ENCODE assay signal across 12 cellular contexts in genomic region chr1:10962483-10962882, GRCh38. TPM values are rescaled to one million over a fixed set of nuclear protein-coding genes. Genes with fewer than 3 reads are reported as not detected.
DNase-seq lines count a peak whose midpoint lies in the region; TF ChIP-seq lines count a peak whose summit lies in the region.
"Had no signal": no experiment of that assay in that cellular context is flagged by ENCODE, and none has a peak within 500 bp of the region (broad histone marks: within the 10 kb centered on the region; RNA-seq: fewer than 3 reads in every experiment).

No MANE protein-coding gene starts in this region.

- DNase-seq in MCF 10A (ENCODE audit: unreplicated experiment) (peak; percentile 49), breast epithelium (ENCODE audit: low spot score in 2 of 2) (no peak), NCI-H2196 treated with DMSO at 0.1 percent for 48 hours (lab: John Stamatoyannopoulos, UW; ENCODE audit: unreplicated experiment) (peak; percentile 85), amniotic epithelial cell (ENCODE audit: low read depth) (peak; percentile 31), thyroid gland (peak; percentile 81 to 82), UCSD-AML1 (lab: John Stamatoyannopoulos, UW; ENCODE audit: unreplicated experiment) (no peak), HuH-7.5 (ENCODE audit: low spot score) (no peak), activated gamma-delta T cell treated with Interleukin-2 at 50 U/mL for 16 hours (no peak)
- DNase-seq: activated naive CD4-positive, alpha-beta T cell treated with anti-CD3 and anti-CD28 coated beads, Interleukin-2, amount 50 U/mL, for 16 hours; colonic mucosa had no signal

- no peaks in the 10 kb centered on the region for H3K4me1 ChIP-seq in breast epithelium
- H3K4me1 ChIP-seq in thyroid gland, result peaks cover 5 to 17% of the 10 kb centered on the region in 2 donors
- H3K4me1 ChIP-seq: colonic mucosa had no signal

- intact Hi-C loops in MCF 10A (cut with micrococcal nuclease), result no loop called here
- intact Hi-C loops in breast epithelium (cut with DNase I; ENCODE audit: low total_unique reads), result no loop called here
- intact Hi-C loops in thyroid gland (cut with DNase I), result no loop called here

- H3K9me3 Mint-ChIP-seq in MCF 10A (ENCODE audit: unreplicated experiment), result no peaks in the 10 kb centered on the region
- H3K9me3 Mint-ChIP-seq: T-helper 1 cell treated with Interleukin-12 subunit alpha and Interleukin-12 subunit beta and Interleukin-4 antibody, amounts not matched to agents 30 μg/mL and 1 μg/mL, for 36 hours had no signal

- POLR2A ChIA-PET in MCF 10A (lab: Yijun Ruan, JAX), result interaction anchor here (1.2 kb wide), 1 partner anchor 9 kb away, joined by 3 read pairs; no protein-coding TSS in a partner anchor

- H3K4me3 ChIP-seq in breast epithelium (no peak overlapping the region), thyroid gland (replicated peaks in 1 of 3) (no peak overlapping the region)
- H3K4me3 ChIP-seq: colonic mucosa, right atrium auricular region had no signal

- H3K27me3 Mint-ChIP-seq in MCF 10A (ENCODE audit: insufficient read depth, unreplicated experiment), result no peaks in the 10 kb centered on the region

- TF ChIP-seq CTCF in MCF 10A (IDR thresholded peaks at IDR 0.05; ENCODE audit: unreplicated experiment) (no peak), breast epithelium (IDR thresholded peaks at IDR 0.05) (no peak), thyroid gland (IDR thresholded peaks at IDR 0.05) (no peak)

- CTCF ChIA-PET in MCF 10A (lab: Yijun Ruan, JAX), result interaction anchor here (0.7 to 1.6 kb wide), 2 partner anchors 211 to 468 kb away, joined by 3 to 4 read pairs; no protein-coding TSS in a partner anchor

- no peak overlapping the region for H3K27ac Mint-ChIP-seq in MCF 10A (ENCODE audit: low read depth, unreplicated experiment)
- H3K27ac Mint-ChIP-seq: T-helper 1 cell treated with Interleukin-12 subunit alpha and Interleukin-12 subunit beta and Interleukin-4 antibody, amounts not matched to agents 30 μg/mL and 1 μg/mL, for 36 hours had no signal

- H3K36me3 Mint-ChIP-seq in MCF 10A (ENCODE audit: insufficient read depth, unreplicated experiment), result no peaks in the 10 kb centered on the region

- H3K27ac ChIP-seq in breast epithelium, result no peak overlapping the region
- H3K27ac ChIP-seq in thyroid gland, result no peak overlapping the region
- H3K27ac ChIP-seq: colonic mucosa, right atrium auricular region had no signal

- BruUV-seq in MCF 10A (replicated peaks; lab: Mats Ljungman, UMichigan), result no TSS peak

- H3K27me3 ChIP-seq in breast epithelium (no peaks in the 10 kb centered on the region), thyroid gland (no peaks in the 10 kb centered on the region)
- H3K27me3 ChIP-seq: colonic mucosa, right atrium auricular region had no signal

- H3K4me3 Mint-ChIP-seq in MCF 10A (ENCODE audit: unreplicated experiment), result no peak overlapping the region
- H3K4me3 Mint-ChIP-seq: T-helper 1 cell treated with Interleukin-12 subunit alpha and Interleukin-12 subunit beta and Interleukin-4 antibody, amounts not matched to agents 30 μg/mL and 1 μg/mL, for 36 hours had no signal

- 54 to 67% methylated on average over 4 of the region's 4 CpGs for WGBS in thyroid gland, 2 donors

- H3K9me3 ChIP-seq in breast epithelium, result no peaks in the 10 kb centered on the region
- no peaks in the 10 kb centered on the region for H3K9me3 ChIP-seq in thyroid gland
- H3K9me3 ChIP-seq: colonic mucosa, right atrium auricular region had no signal

- TF ChIP-seq POLR2A in breast epithelium (IDR thresholded peaks at IDR 0.05), result no peak
- no peak for TF ChIP-seq POLR2A in thyroid gland (IDR thresholded peaks at IDR 0.05)

- no peaks in the 10 kb centered on the region for H3K4me1 Mint-ChIP-seq in MCF 10A (ENCODE audit: insufficient read depth, unreplicated experiment)

- H3K36me3 ChIP-seq in breast epithelium, result no peaks in the 10 kb centered on the region
- H3K36me3 ChIP-seq in thyroid gland, result no peaks in the 10 kb centered on the region
- H3K36me3 ChIP-seq: colonic mucosa, right atrium auricular region had no signal

RNA-seq across cellular contexts. Expression of gene TARDBP, which starts 50.0 kb away (rescaled TPM):
- 144 and 172 TPM in 2 replicates for total RNA-seq in MCF 10A (2022)
- 100 to 1,000 TPM; 113 to 165 (median 142) TPM for total RNA-seq in breast epithelium
- 100 to 1,000 TPM; 118 to 265 (median 172) TPM for total RNA-seq in thyroid gland

Comparison
In these comparisons a context has a peak if more than half of its experiments do, and no peak if none do; other contexts are left out.
1. DNase-seq: peak in MCF 10A (single experiment), NCI-H2196 treated with DMSO at 0.1 percent for 48 hours (single experiment), amniotic epithelial cell (single experiment) and thyroid gland (2 of 2); none in breast epithelium (0 of 2), UCSD-AML1 (single experiment), HuH-7.5 (single experiment) and activated gamma-delta T cell treated with Interleukin-2 at 50 U/mL for 16 hours (single experiment).